ENCODE assay signal across 17 cellular contexts in genomic region chr18:8562065-8562464, GRCh38.
"Had no signal": no experiment of that assay in that cellular context is flagged by ENCODE, and none has a peak within 500 bp of the region (broad histone marks: within the 10 kb centered on the region; RNA-seq: fewer than 3 reads in every experiment).

No MANE protein-coding gene starts in this region.

- H3K27me3 ChIP-seq: pancreas, stomach, transverse colon had no signal

- H3K27ac Mint-ChIP-seq: memory B cell, mesothelial cell of epicardium, natural killer cell had no signal

- ATAC-seq: esophagus mucosa, left lobe of liver, lower lobe of right lung, natural killer cell, pancreas had no signal

- H3K4me3 Mint-ChIP-seq: memory B cell, mesothelial cell of epicardium, natural killer cell had no signal

- DNase-seq: effector memory CD4-positive, alpha-beta T cell; islet precursor cell; lower lobe of right lung; natural killer cell; occipital lobe; pancreas; small intestine; stimulated activated CD4-positive, alpha-beta T cell treated with anti-CD3 and anti-CD28 coated beads, Interleukin-12 subunit alpha, Interleukin-12 subunit beta, amount 100 ng/mL, for 4 hours; stimulated activated naive CD4-positive, alpha-beta T cell; stomach; transverse colon had no signal

- H3K4me1 Mint-ChIP-seq: memory B cell, mesothelial cell of epicardium, natural killer cell had no signal

- H3K27ac ChIP-seq: lower lobe of right lung, pancreas, prostate gland, stomach, thoracic aorta, transverse colon had no signal

- H3K9me3 Mint-ChIP-seq: natural killer cell had no signal

- H3K36me3 Mint-ChIP-seq: mesothelial cell of epicardium, natural killer cell had no signal

- H3K4me1 ChIP-seq: lower lobe of right lung, pancreas, prostate gland, stomach, transverse colon had no signal

- H3K4me3 ChIP-seq: lower lobe of right lung, pancreas, prostate gland, stomach, thoracic aorta, transverse colon had no signal

- H3K9me3 ChIP-seq: lower lobe of right lung, pancreas, prostate gland, stomach, thoracic aorta, transverse colon had no signal

- H3K36me3 ChIP-seq: lower lobe of right lung, pancreas, prostate gland, stomach, thoracic aorta, transverse colon had no signal
